ENCODE assay signal across 22 cellular contexts in genomic region chr9:8297047-8297446, GRCh38.
"Had no signal": no experiment of that assay in that cellular context is flagged by ENCODE, and none has a peak within 500 bp of the region (broad histone marks: within the 10 kb centered on the region; RNA-seq: fewer than 3 reads in every experiment).

No MANE protein-coding gene starts in this region.

- ATAC-seq: stimulated activated effector memory CD8-positive, alpha-beta T cell treated with anti-CD3 and anti-CD28 coated beads, Interleukin-12 subunit alpha, Interleukin-12 subunit beta, amount 100 ng/mL, for 72 hours; stimulated activated memory B cell treated with anti-CD40 and anti-IgM and Interleukin-4, amounts not matched to agents 10 μg/mL and 1 μg/mL and 100 μg/mL, for 72 hours; stimulated activated naive B cell treated with anti-CD40 and anti-IgM and Interleukin-4, amounts not matched to agents 10 μg/mL and 1 μg/mL and 100 μg/mL, for 72 hours; stimulated activated naive CD8-positive, alpha-beta T cell treated with anti-CD3 and anti-CD28 coated beads, Interleukin-15, amount 100 ng/mL, for 72 hours; stimulated activated naive CD8-positive, alpha-beta T cell treated with anti-CD3 and anti-CD28 coated beads, Interleukin-15, Interleukin-2, amounts not matched to agents 100 U/mL and 50 U/mL, for 24 hours; upper lobe of right lung had no signal

- DNase-seq: stimulated activated CD4-positive, alpha-beta T cell treated with anti-CD3 and anti-CD28 coated beads, Interleukin-2, amount 100 ng/mL, for 48 hours; stimulated activated CD4-positive, alpha-beta T cell treated with anti-CD3 and anti-CD28 coated beads, Interleukin-4, amount 100 ng/mL, for 1 hour; stimulated activated CD4-positive, alpha-beta T cell treated with anti-CD3 and anti-CD28 coated beads, Interleukin-4, amount 100 ng/mL, for 24 hours; stimulated activated CD4-positive, alpha-beta T cell treated with anti-CD3 and anti-CD28 coated beads, Interleukin-4, amount 100 ng/mL, for 4 hours; stimulated activated CD8-positive, alpha-beta memory T cell treated with anti-CD3 and anti-CD28 coated beads, Interleukin-4, amount 100 ng/mL, for 48 hours; stimulated activated naive B cell treated with anti-CD40 and anti-IgM and Interleukin-4, amounts not matched to agents 10 μg/mL and 1 μg/mL and 100 μg/mL, for 72 hours; stimulated activated naive CD4-positive, alpha-beta T cell; stimulated activated naive CD4-positive, alpha-beta T cell treated with Interleukin-2 at 50 U/mL for 16 hours; stimulated activated naive CD8-positive, alpha-beta T cell treated with anti-CD3 and anti-CD28 coated beads, Interleukin-15, amount 100 ng/mL, for 72 hours; stimulated activated naive CD8-positive, alpha-beta T cell treated with anti-CD3 and anti-CD28 coated beads, Interleukin-15, Interleukin-2, amounts not matched to agents 100 U/mL and 50 U/mL, for 24 hours; stomach; substantia nigra; testis; thyroid gland; tibial artery; transverse colon; trophoblast cell; upper lobe of left lung; upper lobe of right lung; uterus had no signal
